ENCODE assay signal across 8 cellular contexts in the genomic region with DNA sequence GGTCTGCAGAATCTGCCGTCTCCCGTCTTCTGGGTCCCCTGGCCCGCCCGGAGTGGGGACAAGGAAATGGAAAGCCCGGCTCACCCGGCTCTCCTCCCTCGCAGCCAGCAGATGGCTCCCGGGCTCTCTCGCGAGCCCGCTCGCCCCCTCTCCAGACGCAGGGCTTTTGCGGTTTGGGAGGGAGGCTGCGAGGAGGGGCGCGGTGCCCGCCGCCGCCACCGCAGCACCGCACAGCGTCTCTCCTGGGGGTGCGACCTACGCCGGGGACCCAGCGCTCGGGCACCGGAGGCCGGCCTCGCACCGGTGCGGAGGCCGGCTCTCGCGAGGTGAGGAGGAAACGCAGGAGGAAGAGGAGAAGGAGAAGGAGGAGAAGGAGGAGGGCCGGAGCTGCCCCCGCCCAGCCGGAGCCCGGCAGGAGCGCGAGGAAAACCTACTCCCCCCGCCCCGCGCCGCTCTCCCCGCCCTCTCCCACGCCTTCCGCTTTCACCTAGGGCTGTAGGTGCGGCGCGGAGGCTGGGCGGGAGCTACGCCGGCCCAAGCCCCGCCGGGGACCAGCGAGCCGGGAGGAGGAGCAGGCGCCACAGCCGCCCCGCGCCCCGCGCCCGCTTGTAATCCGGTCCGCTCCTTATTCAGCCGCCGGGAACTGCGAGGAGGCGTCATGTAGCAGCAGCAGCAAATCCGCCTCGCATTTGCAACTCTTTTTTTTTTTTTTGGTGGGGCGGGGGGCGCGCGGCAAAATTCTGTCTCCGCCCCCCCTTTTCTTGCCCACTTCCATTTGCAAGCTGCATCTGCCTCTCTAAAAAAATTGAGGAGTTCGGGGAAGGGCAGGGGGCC. TPM values are rescaled to one million over a fixed set of nuclear protein-coding genes. Genes with fewer than 3 reads are reported as not detected.
DNase-seq lines count a peak whose midpoint lies in the region; ATAC-seq and TF ChIP-seq lines count a peak whose summit lies in the region.

TSS of gene CARMIL1 (plus strand) at position 461 of the 834 bp plus-strand sequence. CDS start 422 bp downstream, outside the sequence.

- peaks cover 4% of the 10 kb centered on the region for H3K36me3 Mint-ChIP-seq in neural progenitor cell

- H3K4me2 ChIP-seq in neural progenitor cell = peak within 1 kb of the TSS; percentile 97

- H3F3A ChIP-seq in neural progenitor cell (ENCODE audit: low read depth) = peaks cover 24% of the 10 kb centered on the region

- H3K27me3 Mint-ChIP-seq in neural progenitor cell (ENCODE audit: insufficient read depth, low read depth) = peaks cover 8% of the 10 kb centered on the region

- peak within 1 kb of the TSS; percentile 97 for H2AFZ ChIP-seq in neural progenitor cell (replicated peaks)

- H3K27ac ChIP-seq in RWPE2 (ENCODE audit: poor library complexity, severe bottlenecking) (peak within 1 kb of the TSS; percentile 58), foreskin keratinocyte (peak within 1 kb of the TSS; percentile 96), neural progenitor cell (no peak within 1 kb of the TSS)

- H3K36me3 ChIP-seq in RWPE2 (ENCODE audit: low read depth) = no peaks in the 10 kb centered on the region
- no peaks in the 10 kb centered on the region for H3K36me3 ChIP-seq in neural progenitor cell

- peak within 1 kb of the TSS; percentile 82 for H3K27ac Mint-ChIP-seq in neural progenitor cell

- peaks cover 29% of the 10 kb centered on the region for H3K4me1 Mint-ChIP-seq in neural progenitor cell

- H3K4me3 Mint-ChIP-seq in neural progenitor cell = peak within 1 kb of the TSS; percentile 90

- H3K4me3 ChIP-seq in RWPE2 (ENCODE audit: severe bottlenecking) = peak within 1 kb of the TSS; percentile 97
- peak within 1 kb of the TSS; percentile 90 for H3K4me3 ChIP-seq in neural progenitor cell

- H3K9ac ChIP-seq in neural progenitor cell = peak within 1 kb of the TSS; percentile 42

- H3K9me3 ChIP-seq in RWPE2 (ENCODE audit: severe bottlenecking) = no peaks in the 10 kb centered on the region
- H3K9me3 ChIP-seq in neural progenitor cell (ENCODE audit: low read depth) = no peaks in the 10 kb centered on the region

- H3K9me3 Mint-ChIP-seq in neural progenitor cell = no peaks in the 10 kb centered on the region

- DNase-seq in EH (ENCODE audit: low read depth) = peak; percentile 80
- DNase-seq in LHCN-M2 (ENCODE audit: low read depth) = peak; percentile 68
- peak; percentile 90 for DNase-seq in RWPE2 (ENCODE audit: low spot score)
- peak; percentile 53 for DNase-seq in activated gamma-delta T cell treated with Interleukin-2 at 50 U/mL for 16 hours
- DNase-seq in foreskin keratinocyte = peak; percentile 85 to 93
- DNase-seq in neural progenitor cell (ENCODE audit: low spot score) = peak; percentile 92
- DNase-seq in stromal cell of bone marrow (ENCODE audit: low read depth) = peak; percentile 60

- peak; percentile 72 for ATAC-seq in GM21825 (IDR thresholded peaks at IDR 0.05; ENCODE audit: unreplicated experiment)
- peak; percentile 87 for ATAC-seq in RWPE2 (ENCODE audit: low read depth)
- ATAC-seq in foreskin keratinocyte = peak; percentile 82

- H3K27me3 ChIP-seq in RWPE2 (ENCODE audit: insufficient read depth, poor library complexity, severe bottlenecking) (no peaks in the 10 kb centered on the region), foreskin keratinocyte (no peaks in the 10 kb centered on the region), neural progenitor cell (peaks cover 13% of the 10 kb centered on the region)

- no peaks in the 10 kb centered on the region for H4K20me1 ChIP-seq in neural progenitor cell (ENCODE audit: low read depth)

- peak; percentile 87 for TF ChIP-seq CTCF in RWPE2 (IDR thresholded peaks at IDR 0.05; ENCODE audit: poor library complexity, severe bottlenecking)
- peak; percentile 86 for TF ChIP-seq CTCF in foreskin keratinocyte (conservative IDR thresholded peaks at IDR 0.05)
- peak; percentile 75 for TF ChIP-seq CTCF in neural progenitor cell (IDR thresholded peaks at IDR 0.05)

- H3K4me1 ChIP-seq in RWPE2 (ENCODE audit: insufficient read depth, poor library complexity, severe bottlenecking) (peaks cover 17% of the 10 kb centered on the region), foreskin keratinocyte (peaks cover 11% of the 10 kb centered on the region), neural progenitor cell (peaks cover 18% of the 10 kb centered on the region)

- H3K79me2 ChIP-seq in neural progenitor cell (ENCODE audit: low read depth) = peaks cover 17% of the 10 kb centered on the region

RNA-seq across cellular contexts. Expression of gene CARMIL1, which starts in this region (rescaled TPM):
- total RNA-seq in LHCN-M2 (2014; rRNA removed) (5.5 and 5.6 TPM in 2 replicates), foreskin keratinocyte (24.8 and 25.2 TPM in 2 replicates), neural progenitor cell (ENCODE audit: low replicate concordance) (11.0 and 13.3 TPM in 2 replicates)
- 4.3 TPM for polyA plus RNA-seq in LHCN-M2 (2012)
- 12.7 and 13.5 TPM in 2 replicates for polyA plus RNA-seq in foreskin keratinocyte
